ENCODE assay signal across 25 cellular contexts in the genomic region with DNA sequence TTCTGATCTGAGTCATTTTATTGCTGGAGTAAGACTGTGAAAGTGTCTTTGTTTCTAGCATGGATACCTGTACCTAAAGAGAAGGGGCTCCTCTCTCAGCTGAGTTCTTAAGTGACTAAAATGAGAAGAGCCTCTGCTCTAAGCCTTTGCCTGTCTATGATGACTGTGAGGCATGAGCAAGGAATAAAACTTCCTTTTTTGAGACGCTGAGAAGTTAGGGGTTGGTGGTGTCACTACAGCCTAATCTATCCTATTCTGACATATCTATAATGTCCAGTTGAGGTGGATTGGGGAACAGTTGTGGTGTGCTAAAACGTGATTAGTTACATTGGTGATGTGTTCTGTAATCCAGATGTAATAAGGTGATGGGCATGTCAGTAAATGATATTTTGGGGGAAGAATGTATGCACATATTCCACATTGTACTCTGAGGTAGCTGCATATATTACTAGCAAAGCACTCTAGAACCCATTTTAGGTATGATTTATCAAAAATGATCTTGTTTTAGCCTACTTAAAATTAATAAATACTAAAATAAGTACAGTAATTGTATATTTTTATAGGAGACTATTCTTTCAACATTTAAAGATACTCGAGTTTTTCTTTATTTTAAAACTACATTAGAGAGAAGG. TPM values are rescaled to one million over a fixed set of nuclear protein-coding genes. Genes with fewer than 3 reads are reported as not detected.
DNase-seq lines count a peak whose midpoint lies in the region; ATAC-seq, FAIRE-seq and TF ChIP-seq lines count a peak whose summit lies in the region.
"Had no signal": no experiment of that assay in that cellular context is flagged by ENCODE, and none has a peak within 500 bp of the region (broad histone marks: within the 10 kb centered on the region; RNA-seq: fewer than 3 reads in every experiment).

No MANE protein-coding gene starts in this region.

- peaks cover 5 to 29% of the 10 kb centered on the region in 2 experiments for H3K4me1 ChIP-seq in K562 (replicated peaks in 1 of 2; ENCODE audit: control insufficient read depth in 2 of 2, insufficient read depth in 2 of 2, low read length in 2 of 2)
- H3K4me1 ChIP-seq: Peyer's patch had no signal

- H3K27ac ChIP-seq in K562 (ENCODE audit: extremely low read depth, low read depth, low read length), result peak overlapping the region; percentile 88
- H3K27ac ChIP-seq: Peyer's patch, SK-N-MC had no signal

- no peaks in the 10 kb centered on the region for H4K20me1 ChIP-seq in K562 (replicated peaks; ENCODE audit: control insufficient read depth, insufficient read depth, low read length)

- peak; percentile 56 for TF ChIP-seq POLR2A in K562 (conservative IDR thresholded peaks at IDR 0.05)

- H3K27ac Mint-ChIP-seq in T-helper 17 cell, result no peak overlapping the region
- no peak overlapping the region for H3K27ac Mint-ChIP-seq in activated CD4-positive, alpha-beta T cell treated with anti-CD3 and anti-CD28 coated beads for 36 hours

- POLR2A ChIA-PET in K562 (lab: Yijun Ruan, JAX), result interaction anchor here (2.8 kb wide), 1 partner anchor 13 kb away, joined by 13 read pairs; no protein-coding TSS in a partner anchor
- POLR2A ChIA-PET in activated CD4-positive, alpha-beta T cell treated with anti-CD3 and anti-CD28 coated beads for 36 hours (lab: Charles Lee), result no interaction called here

- no peaks in the 10 kb centered on the region for H3K9me1 ChIP-seq in K562 (ENCODE audit: control insufficient read depth, insufficient read depth, low read length)

- no peak overlapping the region for H3K4me3 ChIP-seq in K562
- H3K4me3 ChIP-seq: Peyer's patch had no signal

- H3K4me3 Mint-ChIP-seq in T-helper 17 cell, result no peak overlapping the region
- H3K4me3 Mint-ChIP-seq in activated CD4-positive, alpha-beta T cell treated with anti-CD3 and anti-CD28 coated beads for 36 hours, result no peak overlapping the region
- H3K4me3 Mint-ChIP-seq: CD4-positive, alpha-beta memory T cell had no signal

- DNase-seq in RKO (ENCODE audit: low spot score) (peak; percentile 1), K562 (ENCODE audit: extremely low read depth in 1 of 4, low spot score in 3 of 4) (peak in 3 of 4 experiments; percentile 17 to 87 (median 73)), pons (ENCODE audit: low spot score) (peak; percentile 46), NOMO-1 treated with dmso at 0.1 percent for 144 hours (lab: John Stamatoyannopoulos, UW; ENCODE audit: unreplicated experiment) (no peak), T-helper 17 cell (no peak)
- DNase-seq in activated CD4-positive, alpha-beta T cell treated with anti-CD3 and anti-CD28 coated beads for 36 hours, result no peak
- DNase-seq: C1 segment of cervical spinal cord; CD4-positive, alpha-beta memory T cell; DMS79 treated with DMSO at 0.1 percent for 48 hours; GF-D8; Kasumi-1; NCI-H1105; NCI-H1436 treated with DMSO at 0.1 percent for 48 hours; NCI-H187 treated with DMSO at 0.1 percent for 48 hours; NCI-H446; NCI-H524 treated with DMSO at 0.1 percent for 48 hours; Peyer's patch; SIG-M5 had no signal

- H3K4me2 ChIP-seq in K562 (ENCODE audit: insufficient read depth, low read length), result peak overlapping the region; percentile 70

- no peak; a peak in 1 of 6 replicates for TF ChIP-seq CTCF in K562 (IDR thresholded peaks at IDR 0.05 in 2 of 3, conservative IDR thresholded peaks at IDR 0.05 in 1 of 3; ENCODE audit: insufficient read depth in 2 of 3, low read depth in 1 of 3, low read length in 3 of 3)

- peak; percentile 81 for FAIRE-seq in K562 (lab: Jason Lieb, UNC)
- FAIRE-seq: GM12891, GM19239, H54, HepG2 had no signal

- H3K27me3 ChIP-seq in K562 (ENCODE audit: control insufficient read depth in 2 of 2, insufficient read depth in 2 of 2, low read length in 2 of 2), result no peaks in the 10 kb centered on the region
- H3K27me3 ChIP-seq: Peyer's patch had no signal

- peak overlapping the region; percentile 57 for H2AFZ ChIP-seq in K562 (ENCODE audit: low read depth, low read length)

- no peak for TF ChIP-seq RAD21 in K562 (CRISPR knock-in tag; conservative IDR thresholded peaks at IDR 0.05 in 1 of 2, IDR thresholded peaks at IDR 0.05 in 1 of 2)

- H3K79me2 ChIP-seq in K562 (ENCODE audit: control insufficient read depth, insufficient read depth, low read length), result peaks cover 65% of the 10 kb centered on the region

- ATAC-seq in HG03469 (IDR thresholded peaks at IDR 0.05; ENCODE audit: unreplicated experiment), result peak; percentile 42
- peak; percentile 69 for ATAC-seq in K562
- ATAC-seq in HG02938 (IDR thresholded peaks at IDR 0.05; ENCODE audit: unreplicated experiment), result no peak
- ATAC-seq in T-helper 17 cell, result no peak
- no peak for ATAC-seq in activated CD4-positive, alpha-beta T cell treated with anti-CD3 and anti-CD28 coated beads for 36 hours
- ATAC-seq: HepG2 had no signal

- H3K4me1 Mint-ChIP-seq in T-helper 17 cell, result no peaks in the 10 kb centered on the region
- no peaks in the 10 kb centered on the region for H3K4me1 Mint-ChIP-seq in activated CD4-positive, alpha-beta T cell treated with anti-CD3 and anti-CD28 coated beads for 36 hours
- H3K4me1 Mint-ChIP-seq: CD4-positive, alpha-beta memory T cell had no signal

- intact Hi-C loops in K562 (cut with micrococcal nuclease), result loop anchor here (1.0 to 5.0 kb wide), 3 partner anchors 13 to 89 kb away; no protein-coding TSS in a partner anchor
- intact Hi-C loops in activated CD4-positive, alpha-beta T cell treated with anti-CD3 and anti-CD28 coated beads for 36 hours (cut with DNase I, micrococcal nuclease), result no loop called here

- H3K36me3 Mint-ChIP-seq in T-helper 17 cell (ENCODE audit: low read depth), result no peaks in the 10 kb centered on the region
- H3K36me3 Mint-ChIP-seq in activated CD4-positive, alpha-beta T cell treated with anti-CD3 and anti-CD28 coated beads for 36 hours (ENCODE audit: low read depth), result no peaks in the 10 kb centered on the region
- H3K36me3 Mint-ChIP-seq: CD4-positive, alpha-beta memory T cell had no signal

- H3K27me3 Mint-ChIP-seq in T-helper 17 cell, result no peaks in the 10 kb centered on the region
- H3K27me3 Mint-ChIP-seq in activated CD4-positive, alpha-beta T cell treated with anti-CD3 and anti-CD28 coated beads for 36 hours, result no peaks in the 10 kb centered on the region
- H3K27me3 Mint-ChIP-seq: CD4-positive, alpha-beta memory T cell had no signal

- BruUV-seq in K562 (replicated peaks; lab: Mats Ljungman, UMichigan), result no TSS peak

- H3K9me3 ChIP-seq in K562 (replicated peaks; ENCODE audit: control insufficient read depth, insufficient read depth, low read depth, low read length) (no peaks in the 10 kb centered on the region), T-helper 17 cell (ENCODE audit: control insufficient read depth, low read length, poor library complexity, severe bottlenecking) (no peaks in the 10 kb centered on the region)
- H3K9me3 ChIP-seq: Peyer's patch had no signal

- H3K36me3 ChIP-seq in K562 (ENCODE audit: control insufficient read depth, insufficient read depth, low read length), result no peaks in the 10 kb centered on the region
- H3K36me3 ChIP-seq: Peyer's patch had no signal

- CTCF ChIA-PET in K562 (lab: Yijun Ruan, JAX; ENCODE audit: low intra/inter-chr PET ratio), result interaction anchor here (0.7 kb wide), 1 partner anchor 17 kb away, joined by 3 read pairs; no protein-coding TSS in a partner anchor
- CTCF ChIA-PET in activated CD4-positive, alpha-beta T cell treated with anti-CD3 and anti-CD28 coated beads for 36 hours (lab: Charles Lee), result no interaction called here

- in situ Hi-C loops in K562 (cut with MboI), result loop anchor here (5.0 kb wide), 1 partner anchor 104 kb away; no protein-coding TSS in a partner anchor

- no peaks in the 10 kb centered on the region for H3K9me3 Mint-ChIP-seq in activated CD4-positive, alpha-beta T cell treated with anti-CD3 and anti-CD28 coated beads for 36 hours (ENCODE audit: low read depth)

- TF ChIP-seq EP300 in K562 (IDR thresholded peaks at IDR 0.05; ENCODE audit: low read length), result peak; percentile 94

- 2% methylated on average over 3 of the region's 3 CpGs for WGBS in K562 (ENCODE audit: insufficient coverage, low coverage, missing lambda C conversion rate)

- H3K9ac ChIP-seq in K562 (ENCODE audit: insufficient read depth in 1 of 2, low read depth in 2 of 2, low read length in 2 of 2), result peak overlapping the region in 1 of 2 experiments; percentile 76; a peak in 2 of 4 replicates

TF ChIP-seq in K562, 482 proteins besides CTCF, POLR2A, EP300 and RAD21 (continues in another document):
- TF ChIP-seq ZNF175 (CRISPR knock-in tag; IDR thresholded peaks at IDR 0.05; ENCODE audit: low read depth) (no peak), BCOR (IDR thresholded peaks at IDR 0.05) (no peak; the same call in 1 of the 2 replicates), MED1 (CRISPR knock-in tag; IDR thresholded peaks at IDR 0.05; ENCODE audit: borderline replicate concordance) (no peak)
- TF ChIP-seq, protein P1, sequence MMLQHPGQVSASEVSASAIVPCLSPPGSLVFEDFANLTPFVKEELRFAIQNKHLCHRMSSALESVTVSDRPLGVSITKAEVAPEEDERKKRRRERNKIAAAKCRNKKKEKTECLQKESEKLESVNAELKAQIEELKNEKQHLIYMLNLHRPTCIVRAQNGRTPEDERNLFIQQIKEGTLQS (IDR thresholded peaks at IDR 0.05), result peak; percentile 31; the same call in 1 of the 2 replicates
- TF ChIP-seq, protein P1 (CRISPR knock-in tag; conservative IDR thresholded peaks at IDR 0.05), result 0 out of 2 replicates have a peak, but pooled peaks have one; percentile 69

RNA-seq across cellular contexts. Expression of gene ADGRB3, which starts 18.1 kb away (rescaled TPM):
- 3.8 and 10.6 TPM in 2 replicates for total RNA-seq in K562 (2011; cell fraction: chromatin; rRNA removed; ENCODE audit: low replicate concordance)
- 2.0 and 3.2 TPM in 2 replicates for total RNA-seq in K562 (2011; cell fraction: nucleolus; rRNA removed)
- total RNA-seq in K562 (2011; cell fraction: nucleoplasm; rRNA removed), result 5.1 and 6.3 TPM in 2 replicates
- total RNA-seq in K562 (2014; rRNA removed), result 3.1 and 3.3 TPM in 2 replicates
- total RNA-seq in K562 (2014; rRNA removed; fragmentation: Illumina TruSeq; extraction: Trizol), result 4.9 and 5.1 TPM in 2 replicates
- total RNA-seq in K562 (2015; rRNA removed; fragmentation: Illumina TruSeq; extraction: Trizol), result 7.4 and 7.8 TPM in 2 replicates
- total RNA-seq in K562 (2021), result 3.9 and 4.7 TPM in 2 replicates
- 0.99 and 2.1 TPM in 2 replicates for polyA plus RNA-seq in K562 (2011; rRNA removed)
- 0.55 and 2.4 TPM in 2 replicates for polyA plus RNA-seq in K562 (2011; cell fraction: cytosol; rRNA removed)
- polyA plus RNA-seq in K562 (2011; cell fraction: nucleus; rRNA removed), result 2.6 and 4.9 TPM in 2 replicates
- 2.1 and 2.2 TPM in 2 replicates for polyA plus RNA-seq in K562 (2012)
- polyA plus RNA-seq in K562 (2014; fragmentation: Illumina TruSeq; extraction: Trizol), result 2.2 and 2.4 TPM in 2 replicates
- 1 to 10 TPM in 1 of 2 experiments, under 1 TPM in 1; 0.90 to 1.5 TPM for polyA plus RNA-seq in K562 (2014; fragmentation: Nextera tagmentation; extraction: Ambion mirVana)
- 1.7 and 1.8 TPM in 2 replicates for polyA plus RNA-seq in K562 (2014; rRNA removed)
- polyA minus RNA-seq in K562 (2011; rRNA and poly(A)+ RNA removed), result 5.0 and 10.2 TPM in 2 replicates
- polyA minus RNA-seq in K562 (2011; cell fraction: cytosol; rRNA and poly(A)+ RNA removed), result 0.76 and 2.3 TPM in 2 replicates
- polyA minus RNA-seq in K562 (2011; cell fraction: nucleus; rRNA and poly(A)+ RNA removed), result 9.6 and 23.1 TPM in 2 replicates
- not detected for total RNA-seq in T-helper 17 cell
- total RNA-seq in activated CD4-positive, alpha-beta T cell treated with anti-CD3 and anti-CD28 coated beads for 36 hours, result not detected
- total RNA-seq: CD4-positive, alpha-beta memory T cell; HepG2 had no signal
- polyA plus RNA-seq: CD4-positive, alpha-beta memory T cell; HepG2 had no signal

Comparison
In these comparisons a context has a peak if more than half of its experiments do, and no peak if none do; other contexts are left out.
1. ATAC-seq: peak in HG03469 (single experiment) and K562 (single experiment); none in HG02938 (single experiment), T-helper 17 cell (single experiment) and activated CD4-positive, alpha-beta T cell treated with anti-CD3 and anti-CD28 coated beads for 36 hours (single experiment).
2. DNase-seq: peak in RKO (single experiment), K562 (3 of 4) and pons (single experiment); none in NOMO-1 treated with dmso at 0.1 percent for 144 hours (single experiment), T-helper 17 cell (0 of 3) and activated CD4-positive, alpha-beta T cell treated with anti-CD3 and anti-CD28 coated beads for 36 hours (single experiment).